7 cellular contexts compared by ENCODE assay signal in the genomic region with DNA sequence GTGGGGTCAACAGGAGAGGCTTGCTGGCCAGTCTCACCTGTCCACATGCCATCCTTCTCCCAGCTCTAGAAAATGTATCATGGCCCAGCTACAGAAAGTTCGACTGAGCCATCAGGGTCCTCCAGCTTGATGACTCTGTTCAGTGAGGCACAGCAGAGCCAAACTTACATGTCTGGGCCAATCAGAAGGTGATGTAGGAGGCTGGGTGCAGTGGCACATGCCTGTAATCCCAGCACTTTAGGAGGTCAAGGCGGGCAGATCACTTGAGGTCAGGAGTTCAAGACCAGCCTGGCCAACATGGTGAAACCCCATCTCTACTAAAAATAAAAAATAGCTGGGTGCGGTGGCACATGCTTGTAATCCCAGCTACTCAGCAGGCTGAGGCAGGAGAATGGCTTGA. TPM values are rescaled to one million over a fixed set of nuclear protein-coding genes. Genes with fewer than 3 reads are reported as not detected.
DNase-seq lines count a peak whose midpoint lies in the region; ATAC-seq, FAIRE-seq and TF ChIP-seq lines count a peak whose summit lies in the region.
"Not testable (repeated sequence)": the region's sequence is repeated elsewhere in the genome, so short reads cannot be mapped to it uniquely, and the experiment has no call there.

No MANE protein-coding gene starts in this region.

- peaks cover 12% of the 10 kb centered on the region for H3K27me3 Mint-ChIP-seq in neural progenitor cell (ENCODE audit: insufficient read depth, low read depth)

- peak overlapping the region; percentile 22 for H4K91ac ChIP-seq in H1 (replicated peaks; ENCODE audit: insufficient read length, low read length)

- H3K4me1 Mint-ChIP-seq in neural progenitor cell: not testable (repeated sequence)

- H3K23ac ChIP-seq in H1 (ENCODE audit: insufficient read length): not testable (repeated sequence)

- not testable (repeated sequence) for ATAC-seq in K562, HepG2, lower lobe of right lung
- ATAC-seq in psoas muscle: peak in 3 of 4 donors; percentile 51 to 55 (median 54)

- not testable (repeated sequence) for TF ChIP-seq POLR2A in GM12891 (IDR thresholded peaks at IDR 0.05; ENCODE audit: low read depth, low read length); K562 (conservative IDR thresholded peaks at IDR 0.05); H1 (IDR thresholded peaks at IDR 0.05; ENCODE audit: control extremely low read depth in 1 of 2, low read depth in 2 of 2, low read length in 2 of 2); HepG2 (IDR thresholded peaks at IDR 0.05; ENCODE audit: insufficient read depth in 1 of 2, low read depth in 2 of 2, low read length in 2 of 2)

- peaks cover 4 to 11% of the 10 kb centered on the region in 2 experiments; a peak in 3 of 5 replicates for H3K4me1 ChIP-seq in K562 (replicated peaks in 1 of 2; ENCODE audit: control insufficient read depth in 2 of 2, insufficient read depth in 2 of 2, low read length in 2 of 2)
- not testable (repeated sequence) for H3K4me1 ChIP-seq in H1 (replicated peaks in 1 of 4; ENCODE audit: control insufficient read depth in 3 of 4, insufficient read depth in 4 of 4, low read length in 3 of 4); lower lobe of right lung; neural progenitor cell; psoas muscle
- H3K4me1 ChIP-seq in HepG2 (ENCODE audit: insufficient read depth, low read length): peaks cover 22% of the 10 kb centered on the region

- BruUV-seq in K562 (replicated peaks; lab: Mats Ljungman, UMichigan); HepG2 (replicated peaks; lab: Mats Ljungman, UMichigan): not testable (repeated sequence)

- not testable (repeated sequence) for DNase-seq in GM12891 (ENCODE audit: insufficient read length, low spot score); K562 (ENCODE audit: extremely low read depth in 1 of 4, low spot score in 3 of 4); H1 (ENCODE audit: low read depth in 1 of 2, low spot score in 2 of 2); HepG2 (ENCODE audit: low spot score); neural progenitor cell (ENCODE audit: low spot score); psoas muscle
- peak; percentile 1 for DNase-seq in lower lobe of right lung

- not testable (repeated sequence) for H4K8ac ChIP-seq in H1 (ENCODE audit: extremely low read depth, insufficient read depth, low read length)

- WGBS in K562 (ENCODE audit: insufficient coverage, low coverage, missing lambda C conversion rate): 26% methylated on average over 3 of the region's 3 CpGs
- WGBS in H1 (ENCODE audit: extremely low coverage in 1 of 2, insufficient coverage in 1 of 2, insufficient read length in 1 of 2, insufficient replicate concordance in 2 of 2, low coverage in 1 of 2, low lambda C conversion rate in 2 of 2, missing lambda C conversion rate in 1 of 2), 2 experiments: 69% methylated on average over 3 of the region's 3 CpGs; no CpG with 5 or more reads in 1 of the 2 experiments
- 92% methylated on average over 2 of the region's 3 CpGs for WGBS in HepG2 (ENCODE audit: low lambda C conversion rate)
- WGBS in psoas muscle, 3 donors: 29 to 41% (median 38%) methylated on average over 3 of the region's 3 CpGs

- not testable (repeated sequence) for H3K27ac ChIP-seq in K562 (ENCODE audit: extremely low read depth, low read depth, low read length); H1 (ENCODE audit: low read depth, low read length); HepG2 (ENCODE audit: extremely low read length, insufficient read depth, low read length); lower lobe of right lung; neural progenitor cell
- peak overlapping the region; percentile 30 for H3K27ac ChIP-seq in psoas muscle

- not testable (repeated sequence) for TF ChIP-seq EP300 in K562 (IDR thresholded peaks at IDR 0.05; ENCODE audit: low read length); H1 (IDR thresholded peaks at IDR 0.05; ENCODE audit: borderline replicate concordance in 1 of 2, low read depth in 2 of 2, low read length in 2 of 2); HepG2 (IDR thresholded peaks at IDR 0.05; ENCODE audit: low read depth in 2 of 2, low read length in 2 of 2); HepG2 (CRISPR knock-in tag; IDR thresholded peaks at IDR 0.05; ENCODE audit: borderline replicate concordance)

- H3K36me3 Mint-ChIP-seq in neural progenitor cell: not testable (repeated sequence)

- not testable (repeated sequence) for H4K5ac ChIP-seq in H1 (ENCODE audit: insufficient read length, low read depth, low read length)

- CTCF ChIA-PET in K562 (lab: Yijun Ruan, JAX; ENCODE audit: low intra/inter-chr PET ratio): interaction anchor here (1.1 to 3.5 kb wide), 3 partner anchors 73 to 121 kb away, joined by 4 to 34 read pairs (median 7); no protein-coding TSS in a partner anchor
- CTCF ChIA-PET in H1 (lab: Charles Lee; ENCODE audit: partially characterized antibody): interaction anchor here (0.5 to 5.9 kb wide), 21 partner anchors 10 to 253 kb away, joined by 3 to 59 read pairs (median 4); no protein-coding TSS in a partner anchor
- CTCF ChIA-PET in HepG2 (lab: Yijun Ruan, JAX; ENCODE audit: low intra/inter-chr PET ratio, low total read pairs): interaction anchor here (1.1 to 2.7 kb wide), 3 partner anchors 32 to 120 kb away, joined by 3 to 14 read pairs (median 3); a partner anchor contains a TSS

- not testable (repeated sequence) for H3F3A ChIP-seq in neural progenitor cell (ENCODE audit: low read depth)

- in situ Hi-C loops in K562 (cut with MboI) (loop anchor here (5.0 kb wide), 1 partner anchor 71 kb away; no protein-coding TSS in a partner anchor), HepG2 (cut with HindIII; ENCODE audit: extremely low pct_ligation_motif_present, low pct_unique_long_range_greater_than_20kb) (loop anchor here (5.0 kb wide), 1 partner anchor 71 kb away; no protein-coding TSS in a partner anchor)

- not testable (repeated sequence) for TF ChIP-seq CTCF in K562 (IDR thresholded peaks at IDR 0.05 in 2 of 3, conservative IDR thresholded peaks at IDR 0.05 in 1 of 3; ENCODE audit: insufficient read depth in 2 of 3, low read depth in 1 of 3, low read length in 3 of 3); H1 (IDR thresholded peaks at IDR 0.05; ENCODE audit: control extremely low read depth in 1 of 3, insufficient read depth in 1 of 3, low read depth in 1 of 3, low read length in 3 of 3); HepG2 (CRISPR knock-in tag; IDR thresholded peaks at IDR 0.05); lower lobe of right lung (IDR thresholded peaks at IDR 0.05); neural progenitor cell (IDR thresholded peaks at IDR 0.05); psoas muscle (IDR thresholded peaks at IDR 0.05)

- peak overlapping the region; percentile 37 for H3K27ac Mint-ChIP-seq in neural progenitor cell

- not testable (repeated sequence) for H3K23me2 ChIP-seq in H1 (ENCODE audit: low read depth, low read length)

- not testable (repeated sequence) for H3K4me3 ChIP-seq in K562; H1 (ENCODE audit: extremely low read depth in 1 of 4, insufficient read depth in 2 of 4, low read depth in 3 of 4, low read length in 4 of 4); HepG2 (replicated peaks in 1 of 3; ENCODE audit: insufficient read depth in 1 of 3, low read depth in 2 of 3, low read length in 3 of 3); lower lobe of right lung; neural progenitor cell; psoas muscle

- H3K9ac ChIP-seq in K562 (ENCODE audit: insufficient read depth in 1 of 2, low read depth in 2 of 2, low read length in 2 of 2): 0 out of 4 replicates have a peak overlapping the region, but pooled peaks of 1 of the 2 experiments have one; percentile 3
- not testable (repeated sequence) for H3K9ac ChIP-seq in H1 (replicated peaks in 1 of 4; ENCODE audit: extremely low read depth in 1 of 4, low read depth in 3 of 4, low read length in 3 of 4); HepG2 (ENCODE audit: insufficient read depth, low read depth, low read length); neural progenitor cell

- not testable (repeated sequence) for H2AK5ac ChIP-seq in H1 (ENCODE audit: low read depth, low read length)

- H3K4ac ChIP-seq in H1 (replicated peaks; ENCODE audit: insufficient read length, low read depth, low read length): not testable (repeated sequence)

- not testable (repeated sequence) for H3K9me1 ChIP-seq in K562 (ENCODE audit: control insufficient read depth, insufficient read depth, low read length)

- not testable (repeated sequence) for H3K4me3 Mint-ChIP-seq in neural progenitor cell

- not testable (repeated sequence) for H3K56ac ChIP-seq in H1 (replicated peaks; ENCODE audit: insufficient read length, low read depth, low read length)

- TF ChIP-seq RAD21 in K562 (CRISPR knock-in tag; conservative IDR thresholded peaks at IDR 0.05 in 1 of 2, IDR thresholded peaks at IDR 0.05 in 1 of 2); H1 (IDR thresholded peaks at IDR 0.05 in 1 of 2, conservative IDR thresholded peaks at IDR 0.05 in 1 of 2; ENCODE audit: low read depth in 2 of 2, low read length in 2 of 2); HepG2 (CRISPR knock-in tag; IDR thresholded peaks at IDR 0.05): not testable (repeated sequence)

- POLR2A ChIA-PET in K562 (lab: Yijun Ruan, JAX): interaction anchor here (0.6 to 1.3 kb wide), 3 partner anchors 90 to 225 kb away, joined by 3 to 4 read pairs (median 3); a partner anchor contains a TSS
- POLR2A ChIA-PET in H1 (lab: Charles Lee; ENCODE audit: partially characterized antibody): interaction anchor here (1.0 to 1.2 kb wide), 3 partner anchors 22 to 87 kb away, joined by 3 read pairs; no protein-coding TSS in a partner anchor
- POLR2A ChIA-PET in HepG2 (lab: Yijun Ruan, JAX): not testable (repeated sequence)

- H3K79me2 ChIP-seq in K562 (ENCODE audit: control insufficient read depth, insufficient read depth, low read length); H1 (ENCODE audit: control insufficient read depth in 1 of 2, insufficient read depth in 2 of 2, low read length in 2 of 2); HepG2 (ENCODE audit: insufficient read depth, low read length); neural progenitor cell (ENCODE audit: low read depth): not testable (repeated sequence)

- not testable (repeated sequence) for H4K20me1 ChIP-seq in K562 (replicated peaks; ENCODE audit: control insufficient read depth, insufficient read depth, low read length); H1 (replicated peaks in 1 of 2; ENCODE audit: control insufficient read depth in 1 of 2, insufficient read depth in 2 of 2, low read length in 2 of 2); HepG2 (ENCODE audit: insufficient read depth, low read length); neural progenitor cell (ENCODE audit: low read depth)

- not testable (repeated sequence) for H2BK120ac ChIP-seq in H1 (replicated peaks; ENCODE audit: low read depth, low read length)

- H2AFZ ChIP-seq in K562 (ENCODE audit: low read depth, low read length): peak overlapping the region; percentile 28
- not testable (repeated sequence) for H2AFZ ChIP-seq in H1 (ENCODE audit: low read length); HepG2 (ENCODE audit: low read length); neural progenitor cell (replicated peaks)

- H3K14ac ChIP-seq in H1 (ENCODE audit: insufficient read length): not testable (repeated sequence)

- peak; percentile 28 for FAIRE-seq in GM12891 (lab: Jason Lieb, UNC)
- not testable (repeated sequence) for FAIRE-seq in K562 (lab: Jason Lieb, UNC); H1 (lab: Jason Lieb, UNC); HepG2 (lab: Jason Lieb, UNC)

- not testable (repeated sequence) for H3K36me3 ChIP-seq in K562 (ENCODE audit: control insufficient read depth, insufficient read depth, low read length); H1 (ENCODE audit: control insufficient read depth in 2 of 4, insufficient read depth in 4 of 4, low read length in 3 of 4); HepG2 (replicated peaks in 1 of 2; ENCODE audit: control insufficient read depth in 1 of 2, insufficient read depth in 2 of 2, low read length in 2 of 2); lower lobe of right lung; neural progenitor cell; psoas muscle (ENCODE audit: insufficient read depth in 1 of 2, low read depth in 1 of 2)

- not testable (repeated sequence) for H2BK15ac ChIP-seq in H1 (ENCODE audit: low read length)

- peak overlapping the region; percentile 71; the same call in 1 of the 2 replicates for H2BK5ac ChIP-seq in H1 (ENCODE audit: low read depth, low read length)

- H3K27me3 ChIP-seq in K562 (ENCODE audit: control insufficient read depth in 2 of 2, insufficient read depth in 2 of 2, low read length in 2 of 2); H1 (replicated peaks in 1 of 4; ENCODE audit: control insufficient read depth in 3 of 4, extremely low read depth in 1 of 4, insufficient read depth in 3 of 4, low read length in 3 of 4); HepG2 (ENCODE audit: control insufficient read depth in 1 of 2, insufficient read depth in 2 of 2, low read length in 2 of 2); lower lobe of right lung (ENCODE audit: low read depth); neural progenitor cell; psoas muscle (ENCODE audit: insufficient read depth in 3 of 3, low read length in 2 of 3): not testable (repeated sequence)

- peak overlapping the region; percentile 55; the same call in 1 of the 2 replicates for H2BK12ac ChIP-seq in H1 (ENCODE audit: low read depth, low read length)

- H3K18ac ChIP-seq in H1 (ENCODE audit: extremely low read depth, low read length): not testable (repeated sequence)

- intact Hi-C loops in K562 (cut with micrococcal nuclease) (loop anchor here (2.0 kb wide), 1 partner anchor 30 kb away; no protein-coding TSS in a partner anchor), psoas muscle (cut with DNase I) (loop anchor here (2.0 kb wide), 1 partner anchor 74 kb away; no protein-coding TSS in a partner anchor)
- intact Hi-C loops in HepG2 (cut with micrococcal nuclease; ENCODE audit: unreplicated experiment); lower lobe of right lung (cut with DNase I): not testable (repeated sequence)

- H3K9me3 ChIP-seq in K562 (replicated peaks; ENCODE audit: control insufficient read depth, insufficient read depth, low read depth, low read length); H1 (ENCODE audit: insufficient read depth in 2 of 2, low read depth in 1 of 2, low read length in 1 of 2); HepG2 (ENCODE audit: low read length); lower lobe of right lung; neural progenitor cell (ENCODE audit: low read depth); psoas muscle: not testable (repeated sequence)

- not testable (repeated sequence) for H3K79me1 ChIP-seq in H1 (ENCODE audit: low read depth, low read length)

- not testable (repeated sequence) for H3K9me3 Mint-ChIP-seq in neural progenitor cell

- not testable (repeated sequence) for H3K4me2 ChIP-seq in K562 (ENCODE audit: insufficient read depth, low read length); H1 (ENCODE audit: insufficient read depth in 1 of 2, low read depth in 2 of 2, low read length in 2 of 2); HepG2 (ENCODE audit: low read depth, low read length); neural progenitor cell

- H2BK20ac ChIP-seq in H1 (ENCODE audit: low read length): peak overlapping the region; percentile 80

RNA-seq across cellular contexts. Expression of a gene that starts 31.5 kb away (rescaled TPM):
- polyA plus RNA-seq in GM12891 (2012; ENCODE audit: low read depth, missing spikeins): 5.4 TPM
- total RNA-seq in K562 (2011; cell fraction: chromatin; rRNA removed; ENCODE audit: low replicate concordance): 13.2 and 14.9 TPM in 2 replicates
- total RNA-seq in K562 (2011; cell fraction: nucleolus; rRNA removed): 8.4 and 13.3 TPM in 2 replicates
- total RNA-seq in K562 (2011; cell fraction: nucleoplasm; rRNA removed): 7.8 and 11.1 TPM in 2 replicates
- total RNA-seq in K562 (2014; rRNA removed) (24.4 and 31.7 TPM in 2 replicates), K562 (2014; rRNA removed; fragmentation: Illumina TruSeq; extraction: Trizol) (25.0 and 26.9 TPM in 2 replicates), K562 (2015; rRNA removed; fragmentation: Illumina TruSeq; extraction: Trizol) (21.4 and 21.5 TPM in 2 replicates), K562 (2021) (20.4 and 26.3 TPM in 2 replicates), HepG2 (2016; rRNA removed; fragmentation: Illumina TruSeq; extraction: Trizol) (16.9 and 18.8 TPM in 2 replicates), lower lobe of right lung (8.7 TPM), neural progenitor cell (ENCODE audit: low replicate concordance) (4.2 and 6.4 TPM in 2 replicates), psoas muscle (1 to 10 TPM; 3.5 to 5.9 (median 4.4) TPM)
- polyA plus RNA-seq in K562 (2011; rRNA removed) (11.7 and 19.5 TPM in 2 replicates), K562 (2014; fragmentation: Illumina TruSeq; extraction: Trizol) (16.9 and 19.5 TPM in 2 replicates), K562 (2014; fragmentation: Nextera tagmentation; extraction: Ambion mirVana) (10 to 100 TPM; 52.1 to 56.9 TPM), K562 (2014; rRNA removed) (29.1 and 33.8 TPM in 2 replicates), H1 (2011; rRNA removed) (5.0 and 5.8 TPM in 2 replicates), HepG2 (2011; rRNA removed) (4.3 and 5.1 TPM in 2 replicates), psoas muscle (10 to 100 TPM in 2 of 3 donors, 1 to 10 TPM in 1; 7.7 to 15.5 (median 11.7) TPM)
- 10.2 and 12.0 TPM in 2 replicates for polyA plus RNA-seq in K562 (2011; cell fraction: cytosol; rRNA removed)
- 9.9 and 12.5 TPM in 2 replicates for polyA plus RNA-seq in K562 (2011; cell fraction: nucleus; rRNA removed)
- 22.9 and 34.6 TPM in 2 replicates for polyA plus RNA-seq in K562 (2012)
- 8.8 and 10.7 TPM in 2 replicates for polyA minus RNA-seq in K562 (2011; rRNA and poly(A)+ RNA removed)
- polyA minus RNA-seq in K562 (2011; cell fraction: cytosol; rRNA and poly(A)+ RNA removed): 5.1 and 6.4 TPM in 2 replicates
- 4.2 and 5.3 TPM in 2 replicates for polyA minus RNA-seq in K562 (2011; cell fraction: nucleus; rRNA and poly(A)+ RNA removed)
- 6.8 and 8.0 TPM in 2 replicates for total RNA-seq in H1 (2021; fragmentation: NEBNext Ultra II Directional; extraction: Animal tissue kit (Norgen Biotek cat#: 25700))
- 6.7 TPM for polyA plus RNA-seq in H1 (2011; cell fraction: cytosol; rRNA removed)
- 3.0 TPM for polyA plus RNA-seq in H1 (2011; cell fraction: nucleus; rRNA removed)
- polyA plus RNA-seq in H1 (2012, experiment 1 of 2): 7.3 to 11.9 TPM (median 8.5 TPM) in 4 replicates
- 7.9 TPM for polyA plus RNA-seq in H1 (2012, experiment 2 of 2)
- polyA plus RNA-seq in H1 (2013, experiment 1 of 2): 7.3 TPM
- polyA plus RNA-seq in H1 (2013, experiment 2 of 2): 7.7 TPM
- polyA minus RNA-seq in H1 (2011; rRNA and poly(A)+ RNA removed): 1.0 and 1.4 TPM in 2 replicates
- polyA minus RNA-seq in H1 (2011; cell fraction: cytosol; rRNA and poly(A)+ RNA removed): 2.7 TPM
- polyA minus RNA-seq in H1 (2011; cell fraction: nucleus; rRNA and poly(A)+ RNA removed): 2.3 TPM
- 10.9 and 16.9 TPM in 2 replicates for total RNA-seq in HepG2 (2016; cell fraction: cytosol; rRNA removed; fragmentation: Illumina TruSeq; extraction: Trizol; ENCODE audit: low read depth)
- total RNA-seq in HepG2 (2016; cell fraction: insoluble cytoplasmic fraction; rRNA removed; fragmentation: Illumina TruSeq; extraction: Trizol): 15.3 and 20.4 TPM in 2 replicates
- total RNA-seq in HepG2 (2016; cell fraction: membrane; rRNA removed; fragmentation: Illumina TruSeq; extraction: Trizol): 19.3 and 19.6 TPM in 2 replicates
- 6.5 and 8.7 TPM in 2 replicates for total RNA-seq in HepG2 (2016; cell fraction: nucleus; rRNA removed; fragmentation: Illumina TruSeq; extraction: Trizol)
- 4.9 and 6.2 TPM in 2 replicates for polyA plus RNA-seq in HepG2 (2011; cell fraction: cytosol; rRNA removed)
- 2.4 and 3.5 TPM in 2 replicates for polyA plus RNA-seq in HepG2 (2011; cell fraction: nucleus; rRNA removed)
- 6.2 and 9.4 TPM in 2 replicates for polyA plus RNA-seq in HepG2 (2012)
- 16.0 and 22.8 TPM in 2 replicates for polyA plus RNA-seq in HepG2 (2016; cell fraction: cytosol; fragmentation: Illumina TruSeq; extraction: Trizol; ENCODE audit: low read depth)
- 23.7 and 25.7 TPM in 2 replicates for polyA plus RNA-seq in HepG2 (2016; cell fraction: insoluble cytoplasmic fraction; fragmentation: Illumina TruSeq; extraction: Trizol; ENCODE audit: low read depth)
- polyA plus RNA-seq in HepG2 (2016; cell fraction: membrane; fragmentation: Illumina TruSeq; extraction: Trizol; ENCODE audit: low read depth): 17.7 and 20.7 TPM in 2 replicates
- polyA plus RNA-seq in HepG2 (2016; cell fraction: nucleus; fragmentation: Illumina TruSeq; extraction: Trizol; ENCODE audit: insufficient read depth, low read depth): 8.4 and 11.9 TPM in 2 replicates
- 2.9 and 4.0 TPM in 2 replicates for polyA minus RNA-seq in HepG2 (2011; rRNA and poly(A)+ RNA removed; ENCODE audit: low replicate concordance)
- 2.3 and 4.0 TPM in 2 replicates for polyA minus RNA-seq in HepG2 (2011; cell fraction: cytosol; rRNA and poly(A)+ RNA removed)
- 6.1 and 6.7 TPM in 2 replicates for polyA minus RNA-seq in HepG2 (2011; cell fraction: nucleus; rRNA and poly(A)+ RNA removed)

RNA-seq across cellular contexts. Expression of a gene that starts 31.7 kb away (rescaled TPM):
- 34.9 TPM for polyA plus RNA-seq in GM12891 (2012; ENCODE audit: low read depth, missing spikeins)
- 54.7 and 60.1 TPM in 2 replicates for total RNA-seq in K562 (2011; cell fraction: chromatin; rRNA removed; ENCODE audit: low replicate concordance)
- 43.5 and 49.7 TPM in 2 replicates for total RNA-seq in K562 (2011; cell fraction: nucleolus; rRNA removed)
- 55.2 and 67.2 TPM in 2 replicates for total RNA-seq in K562 (2011; cell fraction: nucleoplasm; rRNA removed)
- total RNA-seq in K562 (2014; rRNA removed): 26.7 and 34.9 TPM in 2 replicates
- total RNA-seq in K562 (2014; rRNA removed; fragmentation: Illumina TruSeq; extraction: Trizol): 30.5 and 30.8 TPM in 2 replicates
- 33.5 and 34.9 TPM in 2 replicates for total RNA-seq in K562 (2015; rRNA removed; fragmentation: Illumina TruSeq; extraction: Trizol)
- 70.8 and 79.5 TPM in 2 replicates for total RNA-seq in K562 (2021)
- 67.4 and 73.7 TPM in 2 replicates for polyA plus RNA-seq in K562 (2011; rRNA removed)
- 80.1 and 102 TPM in 2 replicates for polyA plus RNA-seq in K562 (2011; cell fraction: cytosol; rRNA removed)
- polyA plus RNA-seq in K562 (2011; cell fraction: nucleus; rRNA removed): 39.7 and 55.6 TPM in 2 replicates
- 27.1 and 110 TPM in 2 replicates for polyA plus RNA-seq in K562 (2012)
- polyA plus RNA-seq in K562 (2014; fragmentation: Illumina TruSeq; extraction: Trizol): 48.7 and 52.9 TPM in 2 replicates
- polyA plus RNA-seq in K562 (2014; fragmentation: Nextera tagmentation; extraction: Ambion mirVana): 10 to 100 TPM; 81.5 to 97.5 TPM
- polyA plus RNA-seq in K562 (2014; rRNA removed): 40.4 and 43.6 TPM in 2 replicates
- 38.9 and 57.3 TPM in 2 replicates for polyA minus RNA-seq in K562 (2011; rRNA and poly(A)+ RNA removed)
- 18.8 and 37.2 TPM in 2 replicates for polyA minus RNA-seq in K562 (2011; cell fraction: cytosol; rRNA and poly(A)+ RNA removed)
- 24.2 and 31.7 TPM in 2 replicates for polyA minus RNA-seq in K562 (2011; cell fraction: nucleus; rRNA and poly(A)+ RNA removed)
- total RNA-seq in H1 (2021; fragmentation: NEBNext Ultra II Directional; extraction: Animal tissue kit (Norgen Biotek cat#: 25700)): 30.9 and 31.7 TPM in 2 replicates
- polyA plus RNA-seq in H1 (2011; rRNA removed): 19.9 and 27.3 TPM in 2 replicates
- 17.9 TPM for polyA plus RNA-seq in H1 (2011; cell fraction: cytosol; rRNA removed)
- 20.9 TPM for polyA plus RNA-seq in H1 (2011; cell fraction: nucleus; rRNA removed)
- polyA plus RNA-seq in H1 (2012, experiment 1 of 2): 16.8 to 22.5 TPM (median 19.6 TPM) in 4 replicates
- 10.9 TPM for polyA plus RNA-seq in H1 (2012, experiment 2 of 2)
- 10.5 TPM for polyA plus RNA-seq in H1 (2013, experiment 1 of 2)
- polyA plus RNA-seq in H1 (2013, experiment 2 of 2): 11.6 TPM
- polyA minus RNA-seq in H1 (2011; rRNA and poly(A)+ RNA removed): 51.9 and 54.2 TPM in 2 replicates
- 19.4 TPM for polyA minus RNA-seq in H1 (2011; cell fraction: cytosol; rRNA and poly(A)+ RNA removed)
- 24.2 TPM for polyA minus RNA-seq in H1 (2011; cell fraction: nucleus; rRNA and poly(A)+ RNA removed)
- 18.8 and 26.1 TPM in 2 replicates for total RNA-seq in HepG2 (2016; rRNA removed; fragmentation: Illumina TruSeq; extraction: Trizol)
- 6.3 and 9.1 TPM in 2 replicates for total RNA-seq in HepG2 (2016; cell fraction: cytosol; rRNA removed; fragmentation: Illumina TruSeq; extraction: Trizol; ENCODE audit: low read depth)
- total RNA-seq in HepG2 (2016; cell fraction: insoluble cytoplasmic fraction; rRNA removed; fragmentation: Illumina TruSeq; extraction: Trizol): 21.7 and 22.2 TPM in 2 replicates
- total RNA-seq in HepG2 (2016; cell fraction: membrane; rRNA removed; fragmentation: Illumina TruSeq; extraction: Trizol): 12.0 and 13.5 TPM in 2 replicates
- 13.5 and 13.9 TPM in 2 replicates for total RNA-seq in HepG2 (2016; cell fraction: nucleus; rRNA removed; fragmentation: Illumina TruSeq; extraction: Trizol)
- 14.0 and 17.5 TPM in 2 replicates for polyA plus RNA-seq in HepG2 (2011; rRNA removed)
- 18.8 and 22.7 TPM in 2 replicates for polyA plus RNA-seq in HepG2 (2011; cell fraction: cytosol; rRNA removed)
- polyA plus RNA-seq in HepG2 (2011; cell fraction: nucleus; rRNA removed): 19.3 and 24.7 TPM in 2 replicates
- polyA plus RNA-seq in HepG2 (2012): 13.6 and 13.8 TPM in 2 replicates
- polyA plus RNA-seq in HepG2 (2016; cell fraction: cytosol; fragmentation: Illumina TruSeq; extraction: Trizol; ENCODE audit: low read depth): 14.1 and 15.0 TPM in 2 replicates
- 18.9 and 19.2 TPM in 2 replicates for polyA plus RNA-seq in HepG2 (2016; cell fraction: insoluble cytoplasmic fraction; fragmentation: Illumina TruSeq; extraction: Trizol; ENCODE audit: low read depth)
- 15.0 and 19.1 TPM in 2 replicates for polyA plus RNA-seq in HepG2 (2016; cell fraction: membrane; fragmentation: Illumina TruSeq; extraction: Trizol; ENCODE audit: low read depth)
- 24.2 and 25.9 TPM in 2 replicates for polyA plus RNA-seq in HepG2 (2016; cell fraction: nucleus; fragmentation: Illumina TruSeq; extraction: Trizol; ENCODE audit: insufficient read depth, low read depth)
- 38.2 and 46.2 TPM in 2 replicates for polyA minus RNA-seq in HepG2 (2011; rRNA and poly(A)+ RNA removed; ENCODE audit: low replicate concordance)
- polyA minus RNA-seq in HepG2 (2011; cell fraction: cytosol; rRNA and poly(A)+ RNA removed): 6.6 and 13.3 TPM in 2 replicates
- polyA minus RNA-seq in HepG2 (2011; cell fraction: nucleus; rRNA and poly(A)+ RNA removed): 15.7 and 24.3 TPM in 2 replicates
- total RNA-seq in lower lobe of right lung: 30.2 TPM
- total RNA-seq in neural progenitor cell (ENCODE audit: low replicate concordance): 7.3 and 14.0 TPM in 2 replicates
- total RNA-seq in psoas muscle: 10 to 100 TPM; 44.2 to 68.7 (median 53.8) TPM
- 100 to 1,000 TPM; 129 to 170 (median 162) TPM for polyA plus RNA-seq in psoas muscle
